In the genomic region with DNA sequence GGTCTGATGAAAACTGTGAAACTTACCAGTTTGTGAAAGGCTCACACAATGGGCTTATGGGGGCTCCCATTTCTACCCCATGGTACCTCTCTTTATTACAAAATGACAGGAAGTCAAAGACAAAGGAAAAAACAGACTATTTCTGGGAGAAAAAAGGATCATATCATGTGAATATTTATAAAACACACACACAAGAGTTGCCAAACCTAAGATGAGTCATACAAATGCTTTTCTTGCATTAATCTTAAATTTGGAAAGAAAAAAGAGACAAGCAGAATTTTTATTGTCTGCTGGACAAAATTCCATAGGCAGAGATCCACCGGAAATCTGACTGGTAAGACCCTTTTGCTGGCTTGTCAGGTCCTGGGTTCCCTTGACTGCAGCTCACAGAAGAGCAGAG, we compare ENCODE assay signal across 19 cellular contexts.
DNase-seq lines count a peak whose midpoint lies in the region; ATAC-seq and TF ChIP-seq lines count a peak whose summit lies in the region.
"Had no signal": no experiment of that assay in that cellular context is flagged by ENCODE, and none has a peak within 500 bp of the region (broad histone marks: within the 10 kb centered on the region; RNA-seq: fewer than 3 reads in every experiment).

No MANE protein-coding gene starts in this region.

- no peaks in the 10 kb centered on the region for H3K36me3 ChIP-seq in SK-N-SH (replicated peaks in 1 of 2; ENCODE audit: control insufficient read depth in 1 of 2, insufficient read depth in 2 of 2, low read length in 1 of 2)
- H3K36me3 ChIP-seq in Peyer's patch: no peaks in the 10 kb centered on the region
- H3K36me3 ChIP-seq in gastroesophageal sphincter: no peaks in the 10 kb centered on the region

- H3K27ac ChIP-seq in SK-N-SH (ENCODE audit: low read depth in 2 of 2, low read length in 1 of 2): no peak overlapping the region
- no peak overlapping the region for H3K27ac ChIP-seq in Peyer's patch
- no peak overlapping the region for H3K27ac ChIP-seq in gastroesophageal sphincter
- H3K27ac ChIP-seq: 22Rv1 had no signal

- H3K9me3 ChIP-seq in SK-N-SH (no peaks in the 10 kb centered on the region), Peyer's patch (no peaks in the 10 kb centered on the region), gastroesophageal sphincter (no peaks in the 10 kb centered on the region)

- no peak for ATAC-seq in SK-N-SH treated with all-trans-retinoic acid at 6 μM for 48 hours
- no peak for ATAC-seq in gastroesophageal sphincter
- ATAC-seq: PC-3 had no signal

- no peaks in the 10 kb centered on the region for H3K79me2 ChIP-seq in SK-N-SH (ENCODE audit: insufficient read depth)

- CTCF ChIA-PET in SK-N-SH (lab: Yijun Ruan, JAX): interaction anchor here (0.8 to 1.1 kb wide), 2 partner anchors 9 to 14 kb away, joined by 3 read pairs; no protein-coding TSS in a partner anchor

- 0 out of 2 replicates have a peak overlapping the region, but pooled peaks have one; percentile 2 for H2AFZ ChIP-seq in SK-N-SH (ENCODE audit: low read depth)

- no peak overlapping the region for H3K4me2 ChIP-seq in SK-N-SH

- H4K20me1 ChIP-seq in SK-N-SH (ENCODE audit: insufficient read depth): no peaks in the 10 kb centered on the region

- POLR2A ChIA-PET in SK-N-SH (lab: Yijun Ruan, JAX): no interaction called here

- H3K9ac ChIP-seq in SK-N-SH: no peak overlapping the region

- no peak for TF ChIP-seq CTCF in SK-N-SH (IDR thresholded peaks at IDR 0.05)
- TF ChIP-seq CTCF in Peyer's patch (IDR thresholded peaks at IDR 0.05): no peak
- TF ChIP-seq CTCF in gastroesophageal sphincter (IDR thresholded peaks at IDR 0.05): no peak

- H3K4me1 ChIP-seq in SK-N-SH (ENCODE audit: control insufficient read depth in 1 of 2, insufficient read depth in 2 of 2, low read depth in 1 of 2, low read length in 1 of 2) (peaks cover 0 to 2% of the 10 kb centered on the region in 2 experiments; a peak in 1 of 4 replicates), Peyer's patch (no peaks in the 10 kb centered on the region), gastroesophageal sphincter (peaks cover 0 to 13% (median 0%) of the 10 kb centered on the region in 3 donors)

- TF ChIP-seq POLR2A in Peyer's patch (IDR thresholded peaks at IDR 0.05): no peak
- TF ChIP-seq POLR2A in gastroesophageal sphincter (IDR thresholded peaks at IDR 0.05): no peak

- TF ChIP-seq RAD21 in SK-N-SH (IDR thresholded peaks at IDR 0.05; ENCODE audit: low read length): no peak

- DNase-seq in SK-N-SH (no peak), astrocyte of the hippocampus (ENCODE audit: low read depth, low spot score) (peak; percentile 7), iris pigment epithelial cell (ENCODE audit: low read depth) (peak; percentile 38), stromal cell of bone marrow (ENCODE audit: low read depth) (peak; percentile 0), Peyer's patch (no peak)
- no peak for DNase-seq in activated effector memory CD4-positive, alpha-beta T cell treated with Interleukin-2 at 50 U/mL for 16 hours
- DNase-seq: COR-L47, DMS53, GOT3, KG1, MM.1S, NCI-H1105, NCI-H1694 treated with DMSO at 0.1 percent for 48 hours, NCI-H345, NCI-H748 treated with DMSO at 0.1 percent for 48 hours, PC-3 had no signal

- H3K4me3 ChIP-seq in SK-N-SH (ENCODE audit: low read depth in 2 of 2, low read length in 1 of 2) (no peak overlapping the region), Peyer's patch (no peak overlapping the region), gastroesophageal sphincter (no peak overlapping the region)

- no peaks in the 10 kb centered on the region for H3F3A ChIP-seq in SK-N-SH (replicated peaks; ENCODE audit: insufficient read depth)

- no peaks in the 10 kb centered on the region for H3K27me3 ChIP-seq in SK-N-SH (ENCODE audit: insufficient read depth)
- H3K27me3 ChIP-seq in Peyer's patch: no peaks in the 10 kb centered on the region
- no peaks in the 10 kb centered on the region for H3K27me3 ChIP-seq in gastroesophageal sphincter

- H3K9me2 ChIP-seq in SK-N-SH: no peaks in the 10 kb centered on the region

- 38% methylated on average over 1 of the region's 1 CpG for WGBS in SK-N-SH (ENCODE audit: low lambda C conversion rate)
- 23 to 29% methylated on average over 1 of the region's 1 CpG for WGBS in gastroesophageal sphincter (ENCODE audit: low coverage in 1 of 2), 2 donors

- no peak for TF ChIP-seq EP300 in SK-N-SH (IDR thresholded peaks at IDR 0.05; ENCODE audit: borderline replicate concordance in 1 of 2, low read depth in 1 of 2, low read length in 1 of 2)
- no peak for TF ChIP-seq EP300 in gastroesophageal sphincter (IDR thresholded peaks at IDR 0.05)

TF ChIP-seq in SK-N-SH, 30 proteins besides CTCF, POLR2A, EP300 and RAD21:
- TF ChIP-seq, protein P1, sequence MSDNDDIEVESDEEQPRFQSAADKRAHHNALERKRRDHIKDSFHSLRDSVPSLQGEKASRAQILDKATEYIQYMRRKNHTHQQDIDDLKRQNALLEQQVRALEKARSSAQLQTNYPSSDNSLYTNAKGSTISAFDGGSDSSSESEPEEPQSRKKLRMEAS (IDR thresholded peaks at IDR 0.05; ENCODE audit: low read depth): no peak
- TF ChIP-seq, protein P2, sequence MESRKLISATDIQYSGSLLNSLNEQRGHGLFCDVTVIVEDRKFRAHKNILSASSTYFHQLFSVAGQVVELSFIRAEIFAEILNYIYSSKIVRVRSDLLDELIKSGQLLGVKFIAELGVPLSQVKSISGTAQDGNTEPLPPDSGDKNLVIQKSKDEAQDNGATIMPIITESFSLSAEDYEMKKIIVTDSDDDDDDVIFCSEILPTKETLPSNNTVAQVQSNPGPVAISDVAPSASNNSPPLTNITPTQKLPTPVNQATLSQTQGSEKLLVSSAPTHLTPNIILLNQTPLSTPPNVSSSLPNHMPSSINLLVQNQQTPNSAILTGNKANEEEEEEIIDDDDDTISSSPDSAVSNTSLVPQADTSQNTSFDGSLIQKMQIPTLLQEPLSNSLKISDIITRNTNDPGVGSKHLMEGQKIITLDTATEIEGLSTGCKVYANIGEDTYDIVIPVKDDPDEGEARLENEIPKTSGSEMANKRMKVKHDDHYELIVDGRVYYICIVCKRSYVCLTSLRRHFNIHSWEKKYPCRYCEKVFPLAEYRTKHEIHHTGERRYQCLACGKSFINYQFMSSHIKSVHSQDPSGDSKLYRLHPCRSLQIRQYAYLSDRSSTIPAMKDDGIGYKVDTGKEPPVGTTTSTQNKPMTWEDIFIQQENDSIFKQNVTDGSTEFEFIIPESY (IDR thresholded peaks at IDR 0.05; ENCODE audit: borderline replicate concordance, low read depth): no peak
- TF ChIP-seq FOSL2 (IDR thresholded peaks at IDR 0.05; ENCODE audit: borderline replicate concordance, low read depth) (no peak), NFIC (IDR thresholded peaks at IDR 0.05; ENCODE audit: borderline replicate concordance) (no peak), JUND (IDR thresholded peaks at IDR 0.05) (no peak), FOXM1 (IDR thresholded peaks at IDR 0.05; ENCODE audit: low read depth) (no peak)
- TF ChIP-seq, protein P3, sequence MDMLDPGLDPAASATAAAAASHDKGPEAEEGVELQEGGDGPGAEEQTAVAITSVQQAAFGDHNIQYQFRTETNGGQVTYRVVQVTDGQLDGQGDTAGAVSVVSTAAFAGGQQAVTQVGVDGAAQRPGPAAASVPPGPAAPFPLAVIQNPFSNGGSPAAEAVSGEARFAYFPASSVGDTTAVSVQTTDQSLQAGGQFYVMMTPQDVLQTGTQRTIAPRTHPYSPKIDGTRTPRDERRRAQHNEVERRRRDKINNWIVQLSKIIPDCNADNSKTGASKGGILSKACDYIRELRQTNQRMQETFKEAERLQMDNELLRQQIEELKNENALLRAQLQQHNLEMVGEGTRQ (IDR thresholded peaks at IDR 0.05; ENCODE audit: borderline replicate concordance, low read depth, low read length): no peak

TF ChIP-seq in SK-N-SH treated with all-trans-retinoic acid at 6 μM for 48 hours, 23 proteins besides CTCF, POLR2A, EP300 and RAD21 (continues in another document):
- TF ChIP-seq SNAI2 (CRISPR knock-in tag; IDR thresholded peaks at IDR 0.05) (no peak), RARB (CRISPR knock-in tag; IDR thresholded peaks at IDR 0.05) (no peak), GLIS3 (CRISPR knock-in tag; IDR thresholded peaks at IDR 0.05) (no peak), ARNTL (CRISPR knock-in tag; IDR thresholded peaks at IDR 0.05; ENCODE audit: borderline replicate concordance, low read depth) (no peak), PPARA (CRISPR knock-in tag; IDR thresholded peaks at IDR 0.05; ENCODE audit: borderline replicate concordance) (no peak), ESRRG (CRISPR knock-in tag; IDR thresholded peaks at IDR 0.05) (no peak), ZC3H10 (CRISPR knock-in tag; IDR thresholded peaks at IDR 0.05) (no peak), TCF4 (CRISPR knock-in tag; IDR thresholded peaks at IDR 0.05; ENCODE audit: borderline replicate concordance) (no peak), ISL1 (CRISPR knock-in tag; IDR thresholded peaks at IDR 0.05) (no peak), CSDC2 (CRISPR knock-in tag; IDR thresholded peaks at IDR 0.05) (no peak), BACH2 (CRISPR knock-in tag; IDR thresholded peaks at IDR 0.05; ENCODE audit: borderline replicate concordance) (no peak)
- TF ChIP-seq, protein P4, sequence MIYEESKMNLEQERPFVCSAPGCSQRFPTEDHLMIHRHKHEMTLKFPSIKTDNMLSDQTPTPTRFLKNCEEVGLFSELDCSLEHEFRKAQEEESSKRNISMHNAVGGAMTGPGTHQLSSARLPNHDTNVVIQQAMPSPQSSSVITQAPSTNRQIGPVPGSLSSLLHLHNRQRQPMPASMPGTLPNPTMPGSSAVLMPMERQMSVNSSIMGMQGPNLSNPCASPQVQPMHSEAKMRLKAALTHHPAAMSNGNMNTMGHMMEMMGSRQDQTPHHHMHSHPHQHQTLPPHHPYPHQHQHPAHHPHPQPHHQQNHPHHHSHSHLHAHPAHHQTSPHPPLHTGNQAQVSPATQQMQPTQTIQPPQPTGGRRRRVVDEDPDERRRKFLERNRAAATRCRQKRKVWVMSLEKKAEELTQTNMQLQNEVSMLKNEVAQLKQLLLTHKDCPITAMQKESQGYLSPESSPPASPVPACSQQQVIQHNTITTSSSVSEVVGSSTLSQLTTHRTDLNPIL (CRISPR knock-in tag; IDR thresholded peaks at IDR 0.05; ENCODE audit: low read depth): no peak
- TF ChIP-seq, protein P5, sequence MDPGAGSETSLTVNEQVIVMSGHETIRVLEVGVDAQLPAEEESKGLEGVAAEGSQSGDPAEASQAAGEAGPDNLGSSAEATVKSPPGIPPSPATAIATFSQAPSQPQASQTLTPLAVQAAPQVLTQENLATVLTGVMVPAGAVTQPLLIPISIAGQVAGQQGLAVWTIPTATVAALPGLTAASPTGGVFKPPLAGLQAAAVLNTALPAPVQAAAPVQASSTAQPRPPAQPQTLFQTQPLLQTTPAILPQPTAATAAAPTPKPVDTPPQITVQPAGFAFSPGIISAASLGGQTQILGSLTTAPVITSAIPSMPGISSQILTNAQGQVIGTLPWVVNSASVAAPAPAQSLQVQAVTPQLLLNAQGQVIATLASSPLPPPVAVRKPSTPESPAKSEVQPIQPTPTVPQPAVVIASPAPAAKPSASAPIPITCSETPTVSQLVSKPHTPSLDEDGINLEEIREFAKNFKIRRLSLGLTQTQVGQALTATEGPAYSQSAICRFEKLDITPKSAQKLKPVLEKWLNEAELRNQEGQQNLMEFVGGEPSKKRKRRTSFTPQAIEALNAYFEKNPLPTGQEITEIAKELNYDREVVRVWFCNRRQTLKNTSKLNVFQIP (CRISPR knock-in tag; IDR thresholded peaks at IDR 0.05; ENCODE audit: borderline replicate concordance, low read depth): no peak

Comparison
In these comparisons a context has a peak if more than half of its experiments do, and no peak if none do; other contexts are left out.
1. DNase-seq: peak in astrocyte of the hippocampus (single experiment), iris pigment epithelial cell (single experiment) and stromal cell of bone marrow (single experiment); none in SK-N-SH (single experiment), Peyer's patch (0 of 3) and activated effector memory CD4-positive, alpha-beta T cell treated with Interleukin-2 at 50 U/mL for 16 hours (single experiment).